25 cellular contexts compared by ENCODE assay signal in the genomic region with DNA sequence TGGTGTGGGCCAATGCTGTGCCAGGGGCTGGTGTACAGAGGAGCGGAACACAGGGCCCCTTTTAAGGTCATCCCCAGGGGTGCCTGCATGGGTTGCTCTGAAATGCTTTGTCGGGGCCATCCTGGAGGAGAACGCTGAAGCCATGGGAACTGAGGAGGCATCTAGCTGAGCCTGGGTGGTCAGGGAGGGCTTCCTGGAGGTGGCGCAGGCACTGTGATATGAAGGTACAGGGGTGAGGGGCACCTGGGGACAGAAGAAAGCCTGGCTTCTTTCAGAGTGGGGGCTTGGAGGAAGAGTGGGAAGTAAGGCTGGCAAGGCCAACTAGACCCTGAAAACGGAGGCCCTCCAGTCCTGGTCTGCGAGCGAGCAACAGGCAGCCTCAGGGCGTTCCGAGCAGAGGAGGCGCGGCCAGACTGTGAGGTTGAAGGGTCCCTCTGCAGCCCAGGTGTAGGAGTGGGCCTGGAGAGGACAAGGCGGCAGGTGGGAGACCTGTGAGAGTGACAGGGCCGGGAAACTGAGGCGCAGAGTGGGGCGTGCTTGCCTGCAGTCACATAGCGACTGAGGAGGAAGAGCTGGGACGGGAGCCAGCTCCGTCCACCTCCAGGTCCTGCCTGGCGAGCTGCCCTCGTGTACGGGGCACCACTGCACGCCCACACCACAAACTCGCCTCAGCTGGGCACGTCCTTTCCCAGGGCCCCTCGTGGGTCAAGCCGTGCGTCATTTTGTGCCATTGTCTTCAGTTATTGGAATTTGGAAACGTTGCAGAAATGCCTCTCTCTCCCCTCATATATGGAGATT. TPM values are rescaled to one million over a fixed set of nuclear protein-coding genes. Genes with fewer than 3 reads are reported as not detected.
DNase-seq lines count a peak whose midpoint lies in the region; ATAC-seq, FAIRE-seq and TF ChIP-seq lines count a peak whose summit lies in the region.
"Had no signal": no experiment of that assay in that cellular context is flagged by ENCODE, and none has a peak within 500 bp of the region (broad histone marks: within the 10 kb centered on the region; RNA-seq: fewer than 3 reads in every experiment).

No MANE protein-coding gene starts in this region.

- WGBS in heart right ventricle, 2 donors = 62 to 70% methylated on average over 28 of the region's 28 CpGs
- 82% methylated on average over 26 of the region's 28 CpGs; no CpG with 5 or more reads in 1 of the 2 experiments for WGBS in H1 (ENCODE audit: extremely low coverage in 1 of 2, insufficient coverage in 1 of 2, insufficient read length in 1 of 2, insufficient replicate concordance in 2 of 2, low coverage in 1 of 2, low lambda C conversion rate in 2 of 2, missing lambda C conversion rate in 1 of 2), 2 experiments
- 56 to 71% methylated on average over 27 to 28 of the region's 28 CpGs for WGBS in aorta, 2 donors

- H4K8ac ChIP-seq in H1 (ENCODE audit: extremely low read depth, insufficient read depth, low read length) = no peak overlapping the region

- DNase-seq in heart right ventricle (no peak), Right ventricle myocardium inferior (ENCODE audit: missing footprints) (no peak), H1 (ENCODE audit: low read depth in 1 of 2, low spot score in 2 of 2) (no peak), aorta (no peak), AG08396 (ENCODE audit: low spot score) (no peak), T-helper 17 cell (no peak)
- DNase-seq in naive thymus-derived CD8-positive, alpha-beta T cell = no peak
- DNase-seq in activated CD8-positive, alpha-beta memory T cell treated with anti-CD3 and anti-CD28 coated beads, Interleukin-2, amount 50 U/mL, for 48 hours = no peak
- DNase-seq: activated gamma-delta T cell; activated T-cell treated with anti-CD3 and anti-CD28 coated beads for 4 hours; EL; immature natural killer cell; NCI-H1417 treated with DMSO at 0.1 percent for 48 hours; NCI-H446 treated with DMSO at 0.1 percent for 48 hours; spleen; stimulated activated CD4-positive, alpha-beta T cell treated with anti-CD3 and anti-CD28 coated beads, Interleukin-4, amount 100 ng/mL, for 24 hours; T-helper 2 cell had no signal

- POLR2A ChIA-PET in H1 (lab: Charles Lee; ENCODE audit: partially characterized antibody) = no interaction called here
- POLR2A ChIA-PET in naive thymus-derived CD8-positive, alpha-beta T cell (lab: Charles Lee) = no interaction called here

- intact Hi-C loops in heart right ventricle (cut with DNase I) = no loop called here
- intact Hi-C loops in Right ventricle myocardium inferior (cut with DNase I) = no loop called here
- intact Hi-C loops in aorta (cut with DNase I) = no loop called here

- TF ChIP-seq EP300 in H1 (IDR thresholded peaks at IDR 0.05; ENCODE audit: borderline replicate concordance in 1 of 2, low read depth in 2 of 2, low read length in 2 of 2) = no peak

- no peak overlapping the region for H3K18ac ChIP-seq in H1 (ENCODE audit: extremely low read depth, low read length)

- no peak overlapping the region for H3K4ac ChIP-seq in H1 (replicated peaks; ENCODE audit: insufficient read length, low read depth, low read length)

- H2BK12ac ChIP-seq in H1 (ENCODE audit: low read depth, low read length) = no peak overlapping the region

- H3K4me3 ChIP-seq in heart right ventricle (peak overlapping the region in 7 of 10 donors; percentile 1 to 53 (median 21)), H1 (ENCODE audit: extremely low read depth in 1 of 4, insufficient read depth in 2 of 4, low read depth in 3 of 4, low read length in 4 of 4) (no peak overlapping the region), aorta (ENCODE audit: low read length in 2 of 2) (no peak overlapping the region)
- H3K4me3 ChIP-seq: spleen, upper lobe of left lung had no signal

- no peak overlapping the region for H2AK5ac ChIP-seq in H1 (ENCODE audit: low read depth, low read length)

- H2BK5ac ChIP-seq in H1 (ENCODE audit: low read depth, low read length) = no peak overlapping the region

- peaks cover 2% of the 10 kb centered on the region; the same call in 1 of the 2 replicates for H3K23me2 ChIP-seq in H1 (ENCODE audit: low read depth, low read length)

- peaks cover 0 to 2% of the 10 kb centered on the region in 2 experiments for H4K20me1 ChIP-seq in H1 (replicated peaks in 1 of 2; ENCODE audit: control insufficient read depth in 1 of 2, insufficient read depth in 2 of 2, low read length in 2 of 2)

- no peaks in the 10 kb centered on the region for H3K9me3 Mint-ChIP-seq in naive thymus-derived CD8-positive, alpha-beta T cell
- H3K9me3 Mint-ChIP-seq: dendritic cell treated with granulocyte-macrophage colony-stimulating factor and Interleukin-4, amounts not matched to agents 40 ng/mL and 50 ng/mL, for 4 days; stimulated activated naive CD8-positive, alpha-beta T cell treated with anti-CD3 and anti-CD28 coated beads, Interleukin-15, Interleukin-2, amounts not matched to agents 100 ng/mL and 50 ng/mL, for 24 hours had no signal

- no peak overlapping the region for H2BK120ac ChIP-seq in H1 (replicated peaks; ENCODE audit: low read depth, low read length)

- ATAC-seq in heart right ventricle (peak in 4 of 8 donors; percentile 11 to 36 (median 24)), Right ventricle myocardium inferior (no peak), aorta (ENCODE audit: low FRiP score) (peak; percentile 23), T-helper 17 cell (no peak)
- no peak for ATAC-seq in naive thymus-derived CD8-positive, alpha-beta T cell
- ATAC-seq: Panc1 had no signal

- no peak for FAIRE-seq in H1 (lab: Jason Lieb, UNC)
- FAIRE-seq: bronchial epithelial cell, HepG2 had no signal

- peak overlapping the region in 9 of 10 donors; percentile 37 to 87 (median 77) for H3K27ac Mint-ChIP-seq in naive thymus-derived CD8-positive, alpha-beta T cell
- no peak overlapping the region for H3K27ac Mint-ChIP-seq in T-helper 17 cell
- H3K27ac Mint-ChIP-seq: dendritic cell treated with granulocyte-macrophage colony-stimulating factor and Interleukin-4, amounts not matched to agents 40 ng/mL and 50 ng/mL, for 4 days; immature natural killer cell; stimulated activated naive CD8-positive, alpha-beta T cell treated with anti-CD3 and anti-CD28 coated beads, Interleukin-15, Interleukin-2, amounts not matched to agents 100 ng/mL and 50 ng/mL, for 24 hours had no signal

- H3K4me3 Mint-ChIP-seq in naive thymus-derived CD8-positive, alpha-beta T cell = peak overlapping the region in 9 of 10 donors; percentile 30 to 79 (median 61)
- H3K4me3 Mint-ChIP-seq in T-helper 17 cell = no peak overlapping the region
- H3K4me3 Mint-ChIP-seq: dendritic cell treated with granulocyte-macrophage colony-stimulating factor and Interleukin-4, amounts not matched to agents 40 ng/mL and 50 ng/mL, for 4 days; immature natural killer cell; stimulated activated naive CD8-positive, alpha-beta T cell treated with anti-CD3 and anti-CD28 coated beads, Interleukin-15, Interleukin-2, amounts not matched to agents 100 ng/mL and 50 ng/mL, for 24 hours had no signal

- H3K79me1 ChIP-seq in H1 (ENCODE audit: low read depth, low read length) = 0 out of 2 replicates have a peak, but pooled peaks cover 4% of the 10 kb centered on the region

- no peak overlapping the region for H3K9ac ChIP-seq in H1 (replicated peaks in 1 of 4; ENCODE audit: extremely low read depth in 1 of 4, low read depth in 3 of 4, low read length in 3 of 4)

- 0 out of 2 replicates have a peak overlapping the region, but pooled peaks have one; percentile 72 for H2BK15ac ChIP-seq in H1 (ENCODE audit: low read length)

- no peak overlapping the region for H3K23ac ChIP-seq in H1 (ENCODE audit: insufficient read length)

- no peaks in the 10 kb centered on the region for H3K9me3 ChIP-seq in heart right ventricle
- H3K9me3 ChIP-seq in H1 (ENCODE audit: insufficient read depth in 2 of 2, low read depth in 1 of 2, low read length in 1 of 2) = no peaks in the 10 kb centered on the region
- no peaks in the 10 kb centered on the region for H3K9me3 ChIP-seq in aorta (ENCODE audit: control insufficient read depth, low read length)
- H3K9me3 ChIP-seq in T-helper 17 cell (ENCODE audit: control insufficient read depth, low read length, poor library complexity, severe bottlenecking) = no peaks in the 10 kb centered on the region
- H3K9me3 ChIP-seq: spleen, upper lobe of left lung had no signal

- no peak overlapping the region for H4K5ac ChIP-seq in H1 (ENCODE audit: insufficient read length, low read depth, low read length)

- no peak overlapping the region for H4K91ac ChIP-seq in H1 (replicated peaks; ENCODE audit: insufficient read length, low read length)

- no peaks in the 10 kb centered on the region for H3K79me2 ChIP-seq in H1 (ENCODE audit: control insufficient read depth in 1 of 2, insufficient read depth in 2 of 2, low read length in 2 of 2)

- H2AFZ ChIP-seq in H1 (ENCODE audit: low read length) = no peak overlapping the region

- no peak for TF ChIP-seq POLR2A in H1 (IDR thresholded peaks at IDR 0.05; ENCODE audit: control extremely low read depth in 1 of 2, low read depth in 2 of 2, low read length in 2 of 2)

- no peak overlapping the region for H3K56ac ChIP-seq in H1 (replicated peaks; ENCODE audit: insufficient read length, low read depth, low read length)

- H3K36me3 Mint-ChIP-seq in naive thymus-derived CD8-positive, alpha-beta T cell = no peaks in the 10 kb centered on the region
- peaks cover 9% of the 10 kb centered on the region for H3K36me3 Mint-ChIP-seq in T-helper 17 cell (ENCODE audit: low read depth)
- H3K36me3 Mint-ChIP-seq: immature natural killer cell had no signal

- H2BK20ac ChIP-seq in H1 (ENCODE audit: low read length) = no peak overlapping the region

- H3K36me3 ChIP-seq in heart right ventricle (no peaks in the 10 kb centered on the region), H1 (ENCODE audit: control insufficient read depth in 2 of 4, insufficient read depth in 4 of 4, low read length in 3 of 4) (no peaks in the 10 kb centered on the region), aorta (ENCODE audit: control insufficient read depth in 1 of 2, insufficient read depth in 2 of 2, low read length in 1 of 2) (no peaks in the 10 kb centered on the region)
- H3K36me3 ChIP-seq: spleen, upper lobe of left lung had no signal

- H3K4me1 ChIP-seq in heart right ventricle = peaks cover 0 to 79% (median 23%) of the 10 kb centered on the region in 9 donors
- H3K4me1 ChIP-seq in H1 (replicated peaks in 1 of 4; ENCODE audit: control insufficient read depth in 3 of 4, insufficient read depth in 4 of 4, low read length in 3 of 4) = peaks cover 0 to 23% (median 12%) of the 10 kb centered on the region in 4 experiments; a peak in 6 of 7 replicates
- no peaks in the 10 kb centered on the region for H3K4me1 ChIP-seq in aorta (ENCODE audit: control insufficient read depth in 1 of 2, insufficient read depth in 2 of 2, low read length in 2 of 2)

- H3K4me2 ChIP-seq in H1 (ENCODE audit: insufficient read depth in 1 of 2, low read depth in 2 of 2, low read length in 2 of 2) = no peak overlapping the region

- H3K27ac ChIP-seq in heart right ventricle (peak overlapping the region in 7 of 10 donors; percentile 10 to 65 (median 49)), H1 (ENCODE audit: low read depth, low read length) (no peak overlapping the region), aorta (ENCODE audit: low read depth in 1 of 2, low read length in 2 of 2) (no peak overlapping the region)
- H3K27ac ChIP-seq: C4-2B, HL-60, spleen, upper lobe of left lung had no signal

- H3K27me3 ChIP-seq in heart right ventricle = peaks cover 0 to 27% (median 10%) of the 10 kb centered on the region in 7 donors
- peaks cover 0 to 19% (median 16%) of the 10 kb centered on the region in 4 experiments; a peak in 6 of 7 replicates for H3K27me3 ChIP-seq in H1 (replicated peaks in 1 of 4; ENCODE audit: control insufficient read depth in 3 of 4, extremely low read depth in 1 of 4, insufficient read depth in 3 of 4, low read length in 3 of 4)
- no peaks in the 10 kb centered on the region for H3K27me3 ChIP-seq in aorta (ENCODE audit: control insufficient read depth in 1 of 2, insufficient read depth in 2 of 2, low read length in 1 of 2)

- no peak overlapping the region for H3K14ac ChIP-seq in H1 (ENCODE audit: insufficient read length)

- no peak for TF ChIP-seq CTCF in heart right ventricle (IDR thresholded peaks at IDR 0.05)
- no peak for TF ChIP-seq CTCF in H1 (IDR thresholded peaks at IDR 0.05; ENCODE audit: control extremely low read depth in 1 of 3, insufficient read depth in 1 of 3, low read depth in 1 of 3, low read length in 3 of 3)

- H3K27me3 Mint-ChIP-seq in naive thymus-derived CD8-positive, alpha-beta T cell = peaks cover 5 to 14% (median 11%) of the 10 kb centered on the region in 5 donors
- H3K27me3 Mint-ChIP-seq in T-helper 17 cell = peaks cover 67% of the 10 kb centered on the region

- CTCF ChIA-PET in H1 (lab: Charles Lee; ENCODE audit: partially characterized antibody) = interaction anchor here (0.8 to 51.2 kb wide), 10 partner anchors 11 to 360 kb away, joined by 3 to 856 read pairs (median 3); no protein-coding TSS in a partner anchor

- H3K4me1 Mint-ChIP-seq in naive thymus-derived CD8-positive, alpha-beta T cell = peaks cover 35 to 82% (median 71%) of the 10 kb centered on the region in 4 donors
- H3K4me1 Mint-ChIP-seq in T-helper 17 cell = peaks cover 10% of the 10 kb centered on the region

- TF ChIP-seq RAD21 in H1 (IDR thresholded peaks at IDR 0.05 in 1 of 2, conservative IDR thresholded peaks at IDR 0.05 in 1 of 2; ENCODE audit: low read depth in 2 of 2, low read length in 2 of 2) = no peak

RNA-seq across cellular contexts. Expression of gene FBLN2, which starts 4.1 kb away (rescaled TPM):
- 10 to 100 TPM; 35.4 to 78.9 (median 47.0) TPM for total RNA-seq in heart right ventricle
- polyA plus RNA-seq in heart right ventricle = 10 to 100 TPM; 20.7 to 55.9 TPM
- total RNA-seq in Right ventricle myocardium inferior = 81.1 TPM
- total RNA-seq in H1 (2021; fragmentation: NEBNext Ultra II Directional; extraction: Animal tissue kit (Norgen Biotek cat#: 25700)) = 15.5 and 17.4 TPM in 2 replicates
- polyA plus RNA-seq in H1 (2011; rRNA removed) = 24.2 and 26.5 TPM in 2 replicates
- 18.1 TPM for polyA plus RNA-seq in H1 (2011; cell fraction: cytosol; rRNA removed)
- 23.2 TPM for polyA plus RNA-seq in H1 (2011; cell fraction: nucleus; rRNA removed)
- polyA plus RNA-seq in H1 (2012, experiment 1 of 2) = 7.5 to 15.3 TPM (median 12.9 TPM) in 4 replicates
- 12.0 TPM for polyA plus RNA-seq in H1 (2012, experiment 2 of 2)
- 42.7 TPM for polyA plus RNA-seq in H1 (2013, experiment 1 of 2)
- 31.4 TPM for polyA plus RNA-seq in H1 (2013, experiment 2 of 2)
- 9.5 and 12.2 TPM in 2 replicates for polyA minus RNA-seq in H1 (2011; rRNA and poly(A)+ RNA removed)
- 17.5 TPM for polyA minus RNA-seq in H1 (2011; cell fraction: cytosol; rRNA and poly(A)+ RNA removed)
- 6.6 TPM for polyA minus RNA-seq in H1 (2011; cell fraction: nucleus; rRNA and poly(A)+ RNA removed)
- 1 to 10 TPM; 6.3 to 9.5 TPM for total RNA-seq in naive thymus-derived CD8-positive, alpha-beta T cell
- 10 to 100 TPM; 15.8 to 33.7 (median 20.3) TPM for polyA plus RNA-seq in naive thymus-derived CD8-positive, alpha-beta T cell
- 100 to 1,000 TPM; 117 to 494 TPM for total RNA-seq in aorta
- 10 to 100 TPM; 16.7 to 19.9 TPM for polyA plus RNA-seq in aorta
- 1 to 10 TPM in 1 of 2 donors, not detected in 1; 1.5 TPM for total RNA-seq in T-helper 17 cell
- total RNA-seq: HepG2 had no signal
- polyA plus RNA-seq: HepG2 had no signal

Comparison
In these comparisons a context has a peak if more than half of its experiments do, and no peak if none do; other contexts are left out.
1. H3K27ac ChIP-seq: peak in heart right ventricle (7 of 10); none in H1 (single experiment) and aorta (0 of 2).
2. H3K4me3 ChIP-seq: peak in heart right ventricle (7 of 10); none in H1 (0 of 4) and aorta (0 of 2).